In the genomic region with DNA sequence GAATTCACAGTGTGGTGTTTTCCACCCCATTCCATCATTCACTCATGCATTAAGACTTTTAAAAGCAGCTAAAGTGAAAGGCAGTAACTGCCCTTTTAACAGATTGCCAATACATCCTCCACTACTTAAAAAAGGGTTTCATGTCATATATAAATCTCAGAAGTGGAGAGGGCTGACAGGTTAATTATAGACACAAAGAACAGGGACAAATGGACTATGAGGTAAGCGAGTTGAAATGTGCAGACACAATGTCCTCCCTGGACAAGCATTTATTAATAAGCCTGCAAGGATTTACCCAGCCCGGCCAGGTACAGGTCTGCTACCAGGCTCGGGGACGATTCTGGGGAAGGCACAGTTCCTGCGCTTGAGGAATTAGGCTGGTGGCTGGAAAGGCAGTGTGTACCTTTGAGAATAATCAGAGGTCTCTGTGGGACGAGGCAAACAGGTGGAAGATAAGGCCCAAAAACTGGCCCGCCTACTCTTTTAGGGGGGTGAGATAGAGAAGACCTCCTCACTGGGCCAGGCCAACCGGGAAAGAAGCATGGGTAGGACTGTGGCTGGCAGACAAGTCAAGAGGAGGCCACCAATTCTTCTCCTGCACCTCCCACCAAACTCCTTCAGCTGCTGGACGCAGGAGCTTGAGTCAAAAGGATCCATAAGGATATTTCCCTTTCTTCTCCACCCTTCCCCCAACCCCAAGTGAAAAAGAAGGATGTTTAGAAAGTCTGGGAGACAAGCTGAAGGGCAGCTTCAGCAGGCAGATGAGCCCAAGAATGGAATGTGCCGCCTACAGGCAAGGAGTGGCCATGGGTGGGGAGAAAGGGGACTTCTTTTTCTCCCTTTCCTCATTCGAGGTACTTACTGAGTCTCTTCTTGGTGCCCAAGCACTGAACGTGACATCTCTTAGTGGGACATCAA, we compare ENCODE assay signal across 8 cellular contexts. TPM values are rescaled to one million over a fixed set of nuclear protein-coding genes. Genes with fewer than 3 reads are reported as not detected.
DNase-seq lines count a peak whose midpoint lies in the region; ATAC-seq and TF ChIP-seq lines count a peak whose summit lies in the region.

No MANE protein-coding gene starts in this region.

- CTCF ChIA-PET in HEK293 (lab: Yijun Ruan, JAX) = interaction anchor here (0.6 to 2.8 kb wide), 10 partner anchors 9 to 86 kb away, joined by 3 to 22 read pairs (median 6); no protein-coding TSS in a partner anchor

- intact Hi-C loops in Right ventricle myocardium inferior (cut with DNase I) = loop anchor here (2.0 to 5.0 kb wide), 2 partner anchors 42 to 193 kb away; no protein-coding TSS in a partner anchor

- peak; percentile 40 for ATAC-seq in Right ventricle myocardium inferior
- ATAC-seq in GM18858 (IDR thresholded peaks at IDR 0.05; ENCODE audit: unreplicated experiment) = no peak
- ATAC-seq in HG03469 (IDR thresholded peaks at IDR 0.05; ENCODE audit: unreplicated experiment) = no peak
- no peak for ATAC-seq in HG03520 (IDR thresholded peaks at IDR 0.05; ENCODE audit: unreplicated experiment)

- TF ChIP-seq CTCF in AG10803 (conservative IDR thresholded peaks at IDR 0.05; ENCODE audit: low read length) = peak; percentile 33
- peak; percentile 58 for TF ChIP-seq CTCF in HEK293 (tag by site-specific recombination; IDR thresholded peaks at IDR 0.05)

- peak overlapping the region; percentile 92 for H3K4me3 ChIP-seq in AG10803 (ENCODE audit: low read length)
- H3K4me3 ChIP-seq in HEK293 (ENCODE audit: low read depth, low read length) = peak overlapping the region; percentile 89

- POLR2A ChIA-PET in HEK293 (lab: Yijun Ruan, JAX) = interaction anchor here (0.6 to 1.2 kb wide), 4 partner anchors 14 to 45 kb away, joined by 3 read pairs; no protein-coding TSS in a partner anchor

- peak; percentile 57 for DNase-seq in AG10803 (ENCODE audit: low read depth)
- DNase-seq in SW480 (ENCODE audit: low spot score) = peak; percentile 29
- DNase-seq in Right ventricle myocardium inferior (ENCODE audit: missing footprints) = no peak
- peak; percentile 22 for DNase-seq in retina

- H3K36me3 ChIP-seq in HEK293 (ENCODE audit: control insufficient read depth in 2 of 2, insufficient read depth in 1 of 2, low read length in 2 of 2) = no peaks in the 10 kb centered on the region

- H3K4me1 ChIP-seq in HEK293 (ENCODE audit: control insufficient read depth, insufficient read depth, low read length) = peaks cover 24% of the 10 kb centered on the region

- peak overlapping the region; percentile 67 for H3K27ac ChIP-seq in HEK293 (ENCODE audit: extremely low read depth, low read depth, low read length)

- no peaks in the 10 kb centered on the region for H3K9me3 ChIP-seq in HEK293 (ENCODE audit: control insufficient read depth, insufficient read depth, low read depth, low read length)

TF ChIP-seq in HEK293, 187 proteins besides CTCF, POLR2A, EP300 and RAD21 (continues in another document):
- TF ChIP-seq ZNF426 (tag by site-specific recombination; IDR thresholded peaks at IDR 0.05) (no peak), KLF8 (tag by site-specific recombination; IDR thresholded peaks at IDR 0.05) (peak; percentile 50; the same call in 1 of the 2 replicates), ZNF707 (tag by site-specific recombination; IDR thresholded peaks at IDR 0.05) (no peak), ZNF549 (tag by site-specific recombination; IDR thresholded peaks at IDR 0.05) (no peak), OSR2 (tag by site-specific recombination; IDR thresholded peaks at IDR 0.05) (peak; percentile 37; the same call in 1 of the 2 replicates), ZNF37A (tag by site-specific recombination; IDR thresholded peaks at IDR 0.05) (no peak), MEIS1 (CRISPR knock-in tag; IDR thresholded peaks at IDR 0.05; ENCODE audit: borderline replicate concordance) (0 out of 2 replicates have a peak, but pooled peaks have one; percentile 22), ZNF629 (tag by site-specific recombination; IDR thresholded peaks at IDR 0.05) (peak; percentile 59), GLI2 (tag by site-specific recombination; IDR thresholded peaks at IDR 0.05; ENCODE audit: borderline replicate concordance, low read depth) (0 out of 2 replicates have a peak, but pooled peaks have one; percentile 19), ZNF530 (tag by site-specific recombination; IDR thresholded peaks at IDR 0.05; ENCODE audit: low read depth) (no peak), ZNF654 (tag by site-specific recombination; IDR thresholded peaks at IDR 0.05; ENCODE audit: low read depth) (no peak), WT1 (tag by site-specific recombination; IDR thresholded peaks at IDR 0.05) (peak; percentile 64), TCF7L2 (IDR thresholded peaks at IDR 0.05; ENCODE audit: borderline replicate concordance, low read depth, low read length) (peak; percentile 57; the same call in 1 of the 2 replicates), GLIS2 (tag by site-specific recombination; IDR thresholded peaks at IDR 0.05) (no peak; the same call in 1 of the 2 replicates), GLIS1 (tag by site-specific recombination; IDR thresholded peaks at IDR 0.05) (0 out of 2 replicates have a peak, but pooled peaks have one; percentile 9), EGR2 (tag by site-specific recombination; IDR thresholded peaks at IDR 0.05; ENCODE audit: low read depth) (peak; percentile 63; the same call in 1 of the 2 replicates), ZNF560 (tag by site-specific recombination; IDR thresholded peaks at IDR 0.05; ENCODE audit: borderline replicate concordance) (no peak), ZNF324 (tag by site-specific recombination; IDR thresholded peaks at IDR 0.05) (0 out of 2 replicates have a peak, but pooled peaks have one; percentile 43), ZBTB17 (tag by site-specific recombination; IDR thresholded peaks at IDR 0.05) (peak; percentile 52; the same call in 1 of the 2 replicates), ZNF621 (tag by site-specific recombination; IDR thresholded peaks at IDR 0.05) (no peak)
- TF ChIP-seq, protein P1, sequence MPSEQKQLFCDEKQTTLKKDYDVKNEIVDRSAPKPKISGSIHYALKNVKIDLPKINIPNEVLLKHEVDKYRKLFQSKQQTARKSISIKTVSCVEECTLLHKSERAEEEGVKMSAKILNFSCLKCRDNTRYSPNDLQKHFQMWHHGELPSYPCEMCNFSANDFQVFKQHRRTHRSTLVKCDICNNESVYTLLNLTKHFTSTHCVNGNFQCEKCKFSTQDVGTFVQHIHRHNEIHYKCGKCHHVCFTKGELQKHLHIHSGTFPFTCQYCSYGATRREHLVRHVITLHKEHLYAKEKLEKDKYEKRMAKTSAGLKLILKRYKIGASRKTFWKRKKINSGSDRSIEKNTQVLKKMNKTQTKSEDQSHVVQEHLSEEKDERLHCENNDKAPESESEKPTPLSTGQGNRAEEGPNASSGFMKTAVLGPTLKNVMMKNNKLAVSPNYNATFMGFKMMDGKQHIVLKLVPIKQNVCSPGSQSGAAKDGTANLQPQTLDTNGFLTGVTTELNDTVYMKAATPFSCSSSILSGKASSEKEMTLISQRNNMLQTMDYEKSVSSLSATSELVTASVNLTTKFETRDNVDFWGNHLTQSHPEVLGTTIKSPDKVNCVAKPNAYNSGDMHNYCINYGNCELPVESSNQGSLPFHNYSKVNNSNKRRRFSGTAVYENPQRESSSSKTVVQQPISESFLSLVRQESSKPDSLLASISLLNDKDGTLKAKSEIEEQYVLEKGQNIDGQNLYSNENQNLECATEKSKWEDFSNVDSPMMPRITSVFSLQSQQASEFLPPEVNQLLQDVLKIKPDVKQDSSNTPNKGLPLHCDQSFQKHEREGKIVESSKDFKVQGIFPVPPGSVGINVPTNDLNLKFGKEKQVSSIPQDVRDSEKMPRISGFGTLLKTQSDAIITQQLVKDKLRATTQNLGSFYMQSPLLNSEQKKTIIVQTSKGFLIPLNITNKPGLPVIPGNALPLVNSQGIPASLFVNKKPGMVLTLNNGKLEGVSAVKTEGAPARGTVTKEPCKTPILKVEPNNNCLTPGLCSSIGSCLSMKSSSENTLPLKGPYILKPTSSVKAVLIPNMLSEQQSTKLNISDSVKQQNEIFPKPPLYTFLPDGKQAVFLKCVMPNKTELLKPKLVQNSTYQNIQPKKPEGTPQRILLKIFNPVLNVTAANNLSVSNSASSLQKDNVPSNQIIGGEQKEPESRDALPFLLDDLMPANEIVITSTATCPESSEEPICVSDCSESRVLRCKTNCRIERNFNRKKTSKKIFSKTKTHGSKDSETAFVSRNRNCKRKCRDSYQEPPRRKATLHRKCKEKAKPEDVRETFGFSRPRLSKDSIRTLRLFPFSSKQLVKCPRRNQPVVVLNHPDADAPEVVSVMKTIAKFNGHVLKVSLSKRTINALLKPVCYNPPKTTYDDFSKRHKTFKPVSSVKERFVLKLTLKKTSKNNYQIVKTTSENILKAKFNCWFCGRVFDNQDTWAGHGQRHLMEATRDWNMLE (tag by site-specific recombination; conservative IDR thresholded peaks at IDR 0.05; ENCODE audit: low read depth) = no peak
- TF ChIP-seq, protein P2, sequence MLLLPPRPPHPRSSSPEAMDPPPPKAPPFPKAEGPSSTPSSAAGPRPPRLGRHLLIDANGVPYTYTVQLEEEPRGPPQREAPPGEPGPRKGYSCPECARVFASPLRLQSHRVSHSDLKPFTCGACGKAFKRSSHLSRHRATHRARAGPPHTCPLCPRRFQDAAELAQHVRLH (tag by site-specific recombination; IDR thresholded peaks at IDR 0.05) = no peak
- TF ChIP-seq, protein P3, sequence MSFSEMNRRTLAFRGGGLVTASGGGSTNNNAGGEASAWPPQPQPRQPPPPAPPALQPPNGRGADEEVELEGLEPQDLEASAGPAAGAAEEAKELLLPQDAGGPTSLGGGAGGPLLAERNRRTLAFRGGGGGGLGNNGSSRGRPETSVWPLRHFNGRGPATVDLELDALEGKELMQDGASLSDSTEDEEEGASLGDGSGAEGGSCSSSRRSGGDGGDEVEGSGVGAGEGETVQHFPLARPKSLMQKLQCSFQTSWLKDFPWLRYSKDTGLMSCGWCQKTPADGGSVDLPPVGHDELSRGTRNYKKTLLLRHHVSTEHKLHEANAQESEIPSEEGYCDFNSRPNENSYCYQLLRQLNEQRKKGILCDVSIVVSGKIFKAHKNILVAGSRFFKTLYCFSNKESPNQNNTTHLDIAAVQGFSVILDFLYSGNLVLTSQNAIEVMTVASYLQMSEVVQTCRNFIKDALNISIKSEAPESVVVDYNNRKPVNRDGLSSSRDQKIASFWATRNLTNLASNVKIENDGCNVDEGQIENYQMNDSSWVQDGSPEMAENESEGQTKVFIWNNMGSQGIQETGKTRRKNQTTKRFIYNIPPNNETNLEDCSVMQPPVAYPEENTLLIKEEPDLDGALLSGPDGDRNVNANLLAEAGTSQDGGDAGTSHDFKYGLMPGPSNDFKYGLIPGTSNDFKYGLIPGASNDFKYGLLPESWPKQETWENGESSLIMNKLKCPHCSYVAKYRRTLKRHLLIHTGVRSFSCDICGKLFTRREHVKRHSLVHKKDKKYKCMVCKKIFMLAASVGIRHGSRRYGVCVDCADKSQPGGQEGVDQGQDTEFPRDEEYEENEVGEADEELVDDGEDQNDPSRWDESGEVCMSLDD (tag by site-specific recombination; IDR thresholded peaks at IDR 0.05) = no peak

RNA-seq across cellular contexts. Expression of a gene that starts 1.5 kb away (rescaled TPM):
- 273 TPM for total RNA-seq in Right ventricle myocardium inferior
